17 cellular contexts compared by ENCODE assay signal in genomic region chr9:134503301-134504105, GRCh38.
DNase-seq lines count a peak whose midpoint lies in the region; ATAC-seq, FAIRE-seq and TF ChIP-seq lines count a peak whose summit lies in the region.
"Had no signal": no experiment of that assay in that cellular context is flagged by ENCODE, and none has a peak within 500 bp of the region (broad histone marks: within the 10 kb centered on the region; RNA-seq: fewer than 3 reads in every experiment).

No MANE protein-coding gene starts in this region.

- CTCF ChIA-PET in activated CD4-positive, alpha-beta T cell treated with anti-CD3 and anti-CD28 coated beads, Interleukin-2, amount 10 ng/mL, durations not matched to agents 7 days and 5 days (lab: Charles Lee): no interaction called here

- no peak overlapping the region for H3K4me3 Mint-ChIP-seq in astrocyte (ENCODE audit: unreplicated experiment)
- no peak overlapping the region for H3K4me3 Mint-ChIP-seq in activated CD4-positive, alpha-beta T cell treated with anti-CD3 and anti-CD28 coated beads, Interleukin-2, amount 10 ng/mL, durations not matched to agents 7 days and 5 days
- H3K4me3 Mint-ChIP-seq in activated T-cell treated with anti-CD3 and anti-CD28 coated beads, Interleukin-2, amount 50 U/mL, for 24 hours: no peak overlapping the region
- H3K4me3 Mint-ChIP-seq: activated CD4-positive, alpha-beta T cell treated with anti-CD3 and anti-CD28 coated beads, Interleukin-2, amount 10 ng/mL, durations not matched to agents 24 days and 14 days; nephron progenitor cell had no signal

- no peak for TF ChIP-seq POLR2A in transverse colon (IDR thresholded peaks at IDR 0.05)

- H3K27me3 ChIP-seq in Loucy (ENCODE audit: insufficient read depth, low read length, poor library complexity, severe bottlenecking) (no peaks in the 10 kb centered on the region), astrocyte (ENCODE audit: insufficient read depth, low read length) (peaks cover 9% of the 10 kb centered on the region), transverse colon (peaks cover 27% of the 10 kb centered on the region)

- H3K9ac ChIP-seq in Loucy (ENCODE audit: low read depth, low read length, poor library complexity, severe bottlenecking) (peak overlapping the region; percentile 15), astrocyte (ENCODE audit: low read length) (peak overlapping the region; percentile 85)

- POLR2A ChIA-PET in activated CD4-positive, alpha-beta T cell treated with anti-CD3 and anti-CD28 coated beads, Interleukin-2, amount 10 ng/mL, durations not matched to agents 7 days and 5 days (lab: Charles Lee): no interaction called here

- TF ChIP-seq EP300 in transverse colon (IDR thresholded peaks at IDR 0.05; ENCODE audit: low read depth): no peak

- DNase-seq in astrocyte (ENCODE audit: low read depth) (no peak), mesenteric fat pad (ENCODE audit: low spot score) (peak; percentile 76), transverse colon (peak; percentile 6)
- no peak for DNase-seq in activated CD4-positive, alpha-beta T cell treated with anti-CD3 and anti-CD28 coated beads, Interleukin-2, amount 10 ng/mL, durations not matched to agents 7 days and 5 days
- no peak for DNase-seq in activated T-cell treated with anti-CD3 and anti-CD28 coated beads, Interleukin-2, amount 50 U/mL, for 24 hours
- DNase-seq: activated CD4-positive, alpha-beta T cell treated with anti-CD3 and anti-CD28 coated beads, Interleukin-2, amount 10 ng/mL, durations not matched to agents 24 days and 14 days; activated naive CD4-positive, alpha-beta T cell treated with Interleukin-2 at 50 U/mL for 16 hours; DMS 273 treated with DMSO at 0.1 percent for 48 hours; lower lobe of right lung; NCI-H1930; NCI-H510A treated with DMSO at 0.1 percent for 48 hours; nephron progenitor cell; stimulated activated CD4-positive, alpha-beta T cell treated with anti-CD3 and anti-CD28 coated beads, Interleukin-2, amount 100 ng/mL, for 24 hours had no signal

- H3K27ac ChIP-seq in astrocyte (ENCODE audit: low read depth, low read length) (peak overlapping the region; percentile 79), transverse colon (no peak overlapping the region)
- H3K27ac ChIP-seq: lower lobe of right lung, SK-N-MC had no signal

- no peak for TF ChIP-seq CTCF in Loucy (conservative IDR thresholded peaks at IDR 0.05; ENCODE audit: low read length)
- no peak for TF ChIP-seq CTCF in astrocyte (IDR thresholded peaks at IDR 0.05; ENCODE audit: insufficient read depth, low read depth, low read length)
- no peak for TF ChIP-seq CTCF in transverse colon (IDR thresholded peaks at IDR 0.05)

- peaks cover 6% of the 10 kb centered on the region for H3K4me1 Mint-ChIP-seq in astrocyte (ENCODE audit: low read depth, unreplicated experiment)
- no peaks in the 10 kb centered on the region for H3K4me1 Mint-ChIP-seq in activated CD4-positive, alpha-beta T cell treated with anti-CD3 and anti-CD28 coated beads, Interleukin-2, amount 10 ng/mL, durations not matched to agents 7 days and 5 days
- H3K4me1 Mint-ChIP-seq in activated T-cell treated with anti-CD3 and anti-CD28 coated beads, Interleukin-2, amount 50 U/mL, for 24 hours (ENCODE audit: low read depth): no peaks in the 10 kb centered on the region
- H3K4me1 Mint-ChIP-seq: activated CD4-positive, alpha-beta T cell treated with anti-CD3 and anti-CD28 coated beads, Interleukin-2, amount 10 ng/mL, durations not matched to agents 24 days and 14 days had no signal

- no peaks in the 10 kb centered on the region for H3K36me3 Mint-ChIP-seq in astrocyte (ENCODE audit: low read depth, unreplicated experiment)
- H3K36me3 Mint-ChIP-seq in activated CD4-positive, alpha-beta T cell treated with anti-CD3 and anti-CD28 coated beads, Interleukin-2, amount 10 ng/mL, durations not matched to agents 7 days and 5 days (ENCODE audit: low read depth): no peaks in the 10 kb centered on the region
- no peaks in the 10 kb centered on the region for H3K36me3 Mint-ChIP-seq in activated T-cell treated with anti-CD3 and anti-CD28 coated beads, Interleukin-2, amount 50 U/mL, for 24 hours (ENCODE audit: low read depth)

- H3F3A ChIP-seq in Loucy (ENCODE audit: low read depth): no peaks in the 10 kb centered on the region

- H3K9me3 Mint-ChIP-seq in astrocyte (ENCODE audit: unreplicated experiment): peaks cover 6% of the 10 kb centered on the region
- H3K9me3 Mint-ChIP-seq in activated CD4-positive, alpha-beta T cell treated with anti-CD3 and anti-CD28 coated beads, Interleukin-2, amount 10 ng/mL, durations not matched to agents 7 days and 5 days: no peaks in the 10 kb centered on the region
- H3K9me3 Mint-ChIP-seq in activated T-cell treated with anti-CD3 and anti-CD28 coated beads, Interleukin-2, amount 50 U/mL, for 24 hours: no peaks in the 10 kb centered on the region
- H3K9me3 Mint-ChIP-seq: activated CD4-positive, alpha-beta T cell treated with anti-CD3 and anti-CD28 coated beads, Interleukin-2, amount 10 ng/mL, durations not matched to agents 24 days and 14 days had no signal

- peaks cover 10% of the 10 kb centered on the region for H3K4me1 ChIP-seq in Loucy (ENCODE audit: insufficient read depth, low read length, poor library complexity, severe bottlenecking)
- peaks cover 28% of the 10 kb centered on the region for H3K4me1 ChIP-seq in astrocyte (ENCODE audit: insufficient read depth, low read length)
- peaks cover 0 to 7% (median 0%) of the 10 kb centered on the region in 4 donors for H3K4me1 ChIP-seq in transverse colon
- H3K4me1 ChIP-seq: lower lobe of right lung had no signal

- intact Hi-C loops in transverse colon (cut with DNase I; ENCODE audit: low total_unique reads): no loop called here

- in situ Hi-C loops in transverse colon (cut with MboI; ENCODE audit: low pct_ligation_motif_present in 1 of 4, low pct_unique_long_range_greater_than_20kb in 1 of 4, low sequenced_read_pairs in 3 of 4): no loop called here

- peaks cover 2% of the 10 kb centered on the region for H3K27me3 Mint-ChIP-seq in astrocyte (ENCODE audit: low read depth, unreplicated experiment)
- peaks cover 16% of the 10 kb centered on the region for H3K27me3 Mint-ChIP-seq in activated CD4-positive, alpha-beta T cell treated with anti-CD3 and anti-CD28 coated beads, Interleukin-2, amount 10 ng/mL, durations not matched to agents 7 days and 5 days
- H3K27me3 Mint-ChIP-seq in activated T-cell treated with anti-CD3 and anti-CD28 coated beads, Interleukin-2, amount 50 U/mL, for 24 hours: peaks cover 46% of the 10 kb centered on the region

- H3K36me3 ChIP-seq in Loucy (ENCODE audit: insufficient read depth, low read length) (no peaks in the 10 kb centered on the region), astrocyte (ENCODE audit: insufficient read depth, low read length) (no peaks in the 10 kb centered on the region), transverse colon (no peaks in the 10 kb centered on the region)
- H3K36me3 ChIP-seq: lower lobe of right lung had no signal

- H3K79me2 ChIP-seq in Loucy (ENCODE audit: insufficient read depth, low read length) (no peaks in the 10 kb centered on the region), astrocyte (ENCODE audit: insufficient read depth, low read length) (no peaks in the 10 kb centered on the region)

- H3K27ac Mint-ChIP-seq in astrocyte (ENCODE audit: unreplicated experiment): peak overlapping the region; percentile 98
- no peak overlapping the region for H3K27ac Mint-ChIP-seq in activated CD4-positive, alpha-beta T cell treated with anti-CD3 and anti-CD28 coated beads, Interleukin-2, amount 10 ng/mL, durations not matched to agents 7 days and 5 days
- no peak overlapping the region for H3K27ac Mint-ChIP-seq in activated T-cell treated with anti-CD3 and anti-CD28 coated beads, Interleukin-2, amount 50 U/mL, for 24 hours
- H3K27ac Mint-ChIP-seq: activated CD4-positive, alpha-beta T cell treated with anti-CD3 and anti-CD28 coated beads, Interleukin-2, amount 10 ng/mL, durations not matched to agents 24 days and 14 days; nephron progenitor cell had no signal

- no peak overlapping the region for H2AFZ ChIP-seq in Loucy (ENCODE audit: low read length)
- H2AFZ ChIP-seq in astrocyte (ENCODE audit: low read depth, low read length): peak overlapping the region; percentile 95

- no peaks in the 10 kb centered on the region for H3K9me2 ChIP-seq in Loucy (replicated peaks; ENCODE audit: low read depth, low read length)

- FAIRE-seq in astrocyte (lab: Jason Lieb, UNC): no peak

- no peak for ATAC-seq in GM21717 (IDR thresholded peaks at IDR 0.05; ENCODE audit: unreplicated experiment)

- H3K4me3 ChIP-seq in Loucy (ENCODE audit: low read length, poor library complexity, severe bottlenecking): no peak overlapping the region
- no peak overlapping the region for H3K4me3 ChIP-seq in astrocyte (ENCODE audit: insufficient read depth, low read depth, low read length)
- H3K4me3 ChIP-seq in transverse colon: no peak overlapping the region
- H3K4me3 ChIP-seq: BLaER1 treated with 17β-estradiol and CSF1 and Interleukin-3, amounts not matched to agents 10 nM and 100 nM; lower lobe of right lung; SK-N-MC had no signal

- H3K4me2 ChIP-seq in Loucy (ENCODE audit: low read depth, low read length, poor library complexity, severe bottlenecking) (no peak overlapping the region), astrocyte (ENCODE audit: low read length) (peak overlapping the region; percentile 76)
- H3K4me2 ChIP-seq: BLaER1 treated with 17β-estradiol and CSF1 and Interleukin-3, amounts not matched to agents 10 nM and 100 nM had no signal

- H4K20me1 ChIP-seq in Loucy (ENCODE audit: insufficient read depth, low read length, poor library complexity, severe bottlenecking): no peaks in the 10 kb centered on the region
- H4K20me1 ChIP-seq in astrocyte (ENCODE audit: insufficient read depth, low read length): no peaks in the 10 kb centered on the region
- H4K20me1 ChIP-seq: BLaER1 treated with 17β-estradiol and CSF1 and Interleukin-3, amounts not matched to agents 10 nM and 100 nM had no signal

- 75 to 80% methylated on average over 1 to 7 of the region's 9 CpGs for WGBS in transverse colon (ENCODE audit: low coverage in 1 of 2), 2 donors

- H3K9me3 ChIP-seq in Loucy (ENCODE audit: insufficient read depth, low read depth, low read length) (no peaks in the 10 kb centered on the region), astrocyte (ENCODE audit: insufficient read depth, low read depth, low read length) (no peaks in the 10 kb centered on the region), transverse colon (no peaks in the 10 kb centered on the region)
- H3K9me3 ChIP-seq: lower lobe of right lung had no signal

Comparison
In these comparisons a context has a peak if more than half of its experiments do, and no peak if none do; other contexts are left out.
1. DNase-seq: peak in mesenteric fat pad (single experiment) and transverse colon (single experiment); none in astrocyte (single experiment), activated CD4-positive, alpha-beta T cell treated with anti-CD3 and anti-CD28 coated beads, Interleukin-2, amount 10 ng/mL, durations not matched to agents 7 days and 5 days (single experiment) and activated T-cell treated with anti-CD3 and anti-CD28 coated beads, Interleukin-2, amount 50 U/mL, for 24 hours (single experiment).